19 cellular contexts compared by ENCODE assay signal in genomic region chr15:89627256-89627970, GRCh38. TPM values are rescaled to one million over a fixed set of nuclear protein-coding genes. Genes with fewer than 3 reads are reported as not detected.
DNase-seq lines count a peak whose midpoint lies in the region; TF ChIP-seq lines count a peak whose summit lies in the region.
"Had no signal": no experiment of that assay in that cellular context is flagged by ENCODE, and none has a peak within 500 bp of the region (broad histone marks: within the 10 kb centered on the region; RNA-seq: fewer than 3 reads in every experiment).

No MANE protein-coding gene starts in this region.

- no peaks in the 10 kb centered on the region for H3K27me3 ChIP-seq in H7 (ENCODE audit: control insufficient read depth, insufficient read depth, low read length)

- POLR2A ChIA-PET in activated CD4-positive, alpha-beta memory T cell treated with anti-CD3 and anti-CD28 coated beads for 36 hours (lab: Charles Lee) = no interaction called here

- H3K4me3 Mint-ChIP-seq in chondrocyte (ENCODE audit: unreplicated experiment) = no peak overlapping the region
- no peak overlapping the region for H3K4me3 Mint-ChIP-seq in nephron progenitor cell
- no peak overlapping the region for H3K4me3 Mint-ChIP-seq in activated CD4-positive, alpha-beta memory T cell treated with anti-CD3 and anti-CD28 coated beads for 36 hours
- H3K4me3 Mint-ChIP-seq: CD8-positive, alpha-beta T cell had no signal

- H3K27ac Mint-ChIP-seq in chondrocyte (ENCODE audit: unreplicated experiment) = no peak overlapping the region
- peak overlapping the region; percentile 66 for H3K27ac Mint-ChIP-seq in nephron progenitor cell
- no peak overlapping the region for H3K27ac Mint-ChIP-seq in activated CD4-positive, alpha-beta memory T cell treated with anti-CD3 and anti-CD28 coated beads for 36 hours
- H3K27ac Mint-ChIP-seq: CD8-positive, alpha-beta T cell had no signal

- H3K27me3 Mint-ChIP-seq in chondrocyte (ENCODE audit: low read depth) = no peaks in the 10 kb centered on the region
- H3K27me3 Mint-ChIP-seq in nephron progenitor cell (ENCODE audit: low read depth, poor library complexity) = peaks cover 3% of the 10 kb centered on the region
- H3K27me3 Mint-ChIP-seq in activated CD4-positive, alpha-beta memory T cell treated with anti-CD3 and anti-CD28 coated beads for 36 hours = no peaks in the 10 kb centered on the region

- DNase-seq in GM10266 (ENCODE audit: extremely low spot score) = peak; percentile 15
- DNase-seq in H7 = peak; percentile 32
- peak; percentile 72 for DNase-seq in chondrocyte (ENCODE audit: low spot score)
- no peak for DNase-seq in nephron progenitor cell
- no peak for DNase-seq in effector CD4-positive, alpha-beta T cell
- no peak for DNase-seq in dedifferentiated amniotic fluid mesenchymal stem cell (ENCODE audit: extremely low spot score)
- no peak for DNase-seq in activated CD4-positive, alpha-beta memory T cell treated with anti-CD3 and anti-CD28 coated beads for 36 hours
- DNase-seq: C1 segment of cervical spinal cord; CD8-positive, alpha-beta T cell; DND-41; IMR-90; NCI-H1105; NCI-H146; NCI-H2029 treated with DMSO at 0.1 percent for 48 hours; NCI-H226; NCI-H510A treated with DMSO at 0.1 percent for 48 hours; NCI-H774; NK-92 treated with Interleukin-12 subunit alpha and Interleukin-12 subunit beta, amount 100 ng/mL, for 24 hours had no signal

- H3K4me3 ChIP-seq in H7 (ENCODE audit: insufficient read depth, low read depth, low read length) = no peak overlapping the region

- H3K4me1 Mint-ChIP-seq in chondrocyte (ENCODE audit: low read depth) (no peaks in the 10 kb centered on the region), nephron progenitor cell (no peaks in the 10 kb centered on the region)
- H3K4me1 Mint-ChIP-seq in activated CD4-positive, alpha-beta memory T cell treated with anti-CD3 and anti-CD28 coated beads for 36 hours (ENCODE audit: low read depth) = no peaks in the 10 kb centered on the region

- CTCF ChIA-PET in activated CD4-positive, alpha-beta memory T cell treated with anti-CD3 and anti-CD28 coated beads for 36 hours (lab: Charles Lee) = no interaction called here

- intact Hi-C loops in activated CD4-positive, alpha-beta memory T cell treated with anti-CD3 and anti-CD28 coated beads for 36 hours (cut with micrococcal nuclease) = no loop called here

- H3K9me3 Mint-ChIP-seq in chondrocyte (ENCODE audit: low read depth) = no peaks in the 10 kb centered on the region
- H3K9me3 Mint-ChIP-seq in nephron progenitor cell = peaks cover 6% of the 10 kb centered on the region
- no peaks in the 10 kb centered on the region for H3K9me3 Mint-ChIP-seq in activated CD4-positive, alpha-beta memory T cell treated with anti-CD3 and anti-CD28 coated beads for 36 hours
- H3K9me3 Mint-ChIP-seq: CD8-positive, alpha-beta T cell had no signal

- peaks cover 78% of the 10 kb centered on the region for H3K36me3 ChIP-seq in H7 (replicated peaks; ENCODE audit: control insufficient read depth, insufficient read depth, low read length)

- TF ChIP-seq CTCF in GM10266 (IDR thresholded peaks at IDR 0.05; ENCODE audit: control insufficient read depth, insufficient read depth, low read depth, missing control alignments) = no peak
- TF ChIP-seq CTCF in chondrocyte (IDR thresholded peaks at IDR 0.05) = no peak
- TF ChIP-seq CTCF in nephron progenitor cell (IDR thresholded peaks at IDR 0.05) = no peak

- H3K36me3 Mint-ChIP-seq in chondrocyte (ENCODE audit: low read depth) (peaks cover 36% of the 10 kb centered on the region), nephron progenitor cell (ENCODE audit: low read depth) (peaks cover 85% of the 10 kb centered on the region)
- peaks cover 51% of the 10 kb centered on the region for H3K36me3 Mint-ChIP-seq in activated CD4-positive, alpha-beta memory T cell treated with anti-CD3 and anti-CD28 coated beads for 36 hours
- H3K36me3 Mint-ChIP-seq: CD8-positive, alpha-beta T cell had no signal

RNA-seq across cellular contexts. Expression of gene KIF7, which starts 27.9 kb away (rescaled TPM):
- 7.8 and 9.0 TPM in 2 replicates for total RNA-seq in H7 (2014; rRNA removed; shearing (Covaris generic))
- total RNA-seq in chondrocyte = 13.9 to 15.9 TPM (median 14.9 TPM) in 3 replicates
- total RNA-seq in activated CD4-positive, alpha-beta memory T cell treated with anti-CD3 and anti-CD28 coated beads for 36 hours = under 1 TPM; 0.92 to 0.95 TPM

RNA-seq across cellular contexts. Expression of gene PLIN1, which starts 51.8 kb away (rescaled TPM):
- total RNA-seq in H7 (2014; rRNA removed; shearing (Covaris generic)) = 0.18 TPM in 1 of 2 replicates, not detected in the other
- 0.17 to 0.44 TPM in 2 of 3 replicates, not detected in the other for total RNA-seq in chondrocyte
- under 1 TPM; 0.17 to 0.31 TPM for total RNA-seq in activated CD4-positive, alpha-beta memory T cell treated with anti-CD3 and anti-CD28 coated beads for 36 hours
- total RNA-seq: CD8-positive, alpha-beta T cell; HT1080 had no signal

RNA-seq across cellular contexts. Expression of gene TICRR, which starts 52.1 kb away (rescaled TPM):
- 19.2 and 24.1 TPM in 2 replicates for total RNA-seq in H7 (2014; rRNA removed; shearing (Covaris generic))
- 2.2 to 3.5 TPM (median 2.4 TPM) in 3 replicates for total RNA-seq in chondrocyte
- 10 to 100 TPM; 16.8 to 18.0 TPM for total RNA-seq in activated CD4-positive, alpha-beta memory T cell treated with anti-CD3 and anti-CD28 coated beads for 36 hours

Comparison
In these comparisons a context has a peak if more than half of its experiments do, and no peak if none do; other contexts are left out.
1. DNase-seq: peak in GM10266 (single experiment), H7 (single experiment) and chondrocyte (single experiment); none in nephron progenitor cell (single experiment), effector CD4-positive, alpha-beta T cell (single experiment), dedifferentiated amniotic fluid mesenchymal stem cell (single experiment) and activated CD4-positive, alpha-beta memory T cell treated with anti-CD3 and anti-CD28 coated beads for 36 hours (single experiment).